36 cellular contexts compared by ENCODE assay signal in genomic region chr7:103644319-103644718, GRCh38.
"Had no signal": no experiment of that assay in that cellular context is flagged by ENCODE, and none has a peak within 500 bp of the region (broad histone marks: within the 10 kb centered on the region; RNA-seq: fewer than 3 reads in every experiment).

No MANE protein-coding gene starts in this region.

- H3K36me3 ChIP-seq: MG63 had no signal

- DNase-seq: Karpas-422, Kasumi-1, MG63, MM.1S, MV-4-11, NCI-H1048, NCI-H1092, NCI-H1092 treated with DMSO at 0.1 percent for 48 hours, NCI-H1105, NCI-H1105 treated with DMSO at 0.1 percent for 48 hours, NCI-H1417, NCI-H1417 treated with DMSO at 0.1 percent for 48 hours, NCI-H1436, NCI-H1436 treated with DMSO at 0.1 percent for 48 hours, NCI-H146, NCI-H1694, NCI-H1694 treated with DMSO at 0.1 percent for 48 hours, NCI-H187, NCI-H187 treated with DMSO at 0.1 percent for 48 hours, NCI-H1930, NCI-H2029, NCI-H2029 treated with DMSO at 0.1 percent for 48 hours, NCI-H2081, NCI-H2081 treated with DMSO at 0.1 percent for 48 hours, NCI-H2107, NCI-H2171, NCI-H2171 treated with DMSO at 0.1 percent for 48 hours, NCI-H2227 treated with DMSO at 0.1 percent for 48 hours, NCI-H226, NCI-H345, NCI-H446, NCI-H446 treated with DMSO at 0.1 percent for 48 hours, NCI-H510A, NCI-H510A treated with DMSO at 0.1 percent for 48 hours, NCI-H524, NCI-H524 treated with DMSO at 0.1 percent for 48 hours had no signal

- H3K4me3 ChIP-seq: MG63 had no signal

- H3K9me3 ChIP-seq: MG63 had no signal

- H3K27me3 ChIP-seq: MG63 had no signal
